In genomic region chr5:144815131-144815530, GRCh38 we compare ENCODE assay signal across 20 cellular contexts.
"Had no signal": no experiment of that assay in that cellular context is flagged by ENCODE, and none has a peak within 500 bp of the region (broad histone marks: within the 10 kb centered on the region; RNA-seq: fewer than 3 reads in every experiment).

No MANE protein-coding gene starts in this region.

- H3K4me3 ChIP-seq: MG63, SJSA1, SK-N-MC had no signal

- H3K27ac ChIP-seq: SJSA1, SK-N-MC had no signal

- H3K4me1 ChIP-seq: SJSA1 had no signal

- H3K9me3 ChIP-seq: SJSA1 had no signal

- H3K27me3 ChIP-seq: MG63, SJSA1 had no signal

- DNase-seq: KBM-7, MG63, NCI-H1092, NCI-H1105 treated with DMSO at 0.1 percent for 48 hours, NCI-H1417 treated with DMSO at 0.1 percent for 48 hours, NCI-H146, NCI-H1694 treated with DMSO at 0.1 percent for 48 hours, NCI-H1930, NCI-H2081, NCI-H2107, NCI-H2227 treated with DMSO at 0.1 percent for 48 hours, NCI-H510A, NCI-H524 treated with DMSO at 0.1 percent for 48 hours, NCI-H69, NCI-H774, Right ventricle myocardium superior, RPMI8226, SIG-M5 had no signal

- H3K36me3 ChIP-seq: MG63, SJSA1 had no signal
